ENCODE assay signal across 24 cellular contexts in genomic region chr7:45171946-45172345, GRCh38. TPM values are rescaled to one million over a fixed set of nuclear protein-coding genes. Genes with fewer than 3 reads are reported as not detected.
"Had no signal": no experiment of that assay in that cellular context is flagged by ENCODE, and none has a peak within 500 bp of the region (broad histone marks: within the 10 kb centered on the region; RNA-seq: fewer than 3 reads in every experiment).

No MANE protein-coding gene starts in this region.

- H3K36me3 ChIP-seq: adrenal gland, colonic mucosa, esophagus squamous epithelium, gastrocnemius medialis, prostate gland, vagina had no signal

- H3K36me3 Mint-ChIP-seq: activated naive CD4-positive, alpha-beta T cell treated with anti-CD3 and anti-CD28 coated beads, Interleukin-2, amount 50 U/mL, for 24 hours; natural killer cell treated with Interleukin-12 subunit alpha and Interleukin-12 subunit beta and Interleukin-15 and Interleukin-18, amount 100 ng/mL, for 72 hours had no signal

- H3K27ac Mint-ChIP-seq: activated CD4-positive, alpha-beta memory T cell treated with anti-CD3 and anti-CD28 coated beads, Interleukin-2, amount 10 ng/mL, durations not matched to agents 7 days and 5 days; activated CD4-positive, alpha-beta T cell treated with anti-CD3 and anti-CD28 coated beads, Interleukin-2, amount 10 ng/mL, durations not matched to agents 24 days and 14 days; activated naive CD4-positive, alpha-beta T cell treated with anti-CD3 and anti-CD28 coated beads, Interleukin-2, amount 50 U/mL, for 24 hours; activated T-cell treated with anti-CD3 and anti-CD28 coated beads, Interleukin-2, amount 50 U/mL, for 72 hours; natural killer cell treated with Interleukin-12 subunit alpha and Interleukin-12 subunit beta and Interleukin-15 and Interleukin-18, amount 100 ng/mL, for 72 hours; stimulated activated naive B cell treated with anti-CD40 and anti-IgM and Interleukin-4, amounts not matched to agents 10 μg/mL and 1 μg/mL and 100 μg/mL, for 72 hours; T-helper 1 cell treated with Interleukin-12 subunit alpha and Interleukin-12 subunit beta and Interleukin-4 antibody, amounts not matched to agents 30 μg/mL and 1 μg/mL, for 36 hours had no signal

- H3K9me3 ChIP-seq: colonic mucosa, esophagus squamous epithelium, gastrocnemius medialis, prostate gland, testis, vagina had no signal

- ATAC-seq: activated T-cell treated with anti-CD3 and anti-CD28 coated beads, Interleukin-2, amount 50 U/mL, for 72 hours; gastrocnemius medialis; left lobe of liver; natural killer cell treated with Interleukin-12 subunit alpha and Interleukin-12 subunit beta and Interleukin-15 and Interleukin-18, amount 100 ng/mL, for 72 hours; stimulated activated naive B cell treated with anti-CD40 and anti-IgM and Interleukin-4, amounts not matched to agents 10 μg/mL and 1 μg/mL and 100 μg/mL, for 72 hours had no signal

- H3K27ac ChIP-seq: adrenal gland, colonic mucosa, esophagus squamous epithelium, gastrocnemius medialis, prostate gland, skin epidermis, testis, vagina had no signal

- H3K4me3 ChIP-seq: adrenal gland, colonic mucosa, esophagus squamous epithelium, gastrocnemius medialis, prostate gland, skin epidermis, testis, vagina had no signal

- H3K4me3 Mint-ChIP-seq: activated CD4-positive, alpha-beta memory T cell treated with anti-CD3 and anti-CD28 coated beads, Interleukin-2, amount 10 ng/mL, durations not matched to agents 7 days and 5 days; activated CD4-positive, alpha-beta T cell treated with anti-CD3 and anti-CD28 coated beads, Interleukin-2, amount 10 ng/mL, durations not matched to agents 24 days and 14 days; activated naive CD4-positive, alpha-beta T cell treated with anti-CD3 and anti-CD28 coated beads, Interleukin-2, amount 50 U/mL, for 24 hours; activated T-cell treated with anti-CD3 and anti-CD28 coated beads, Interleukin-2, amount 50 U/mL, for 72 hours; central memory CD8-positive, alpha-beta T cell; natural killer cell treated with Interleukin-12 subunit alpha and Interleukin-12 subunit beta and Interleukin-15 and Interleukin-18, amount 100 ng/mL, for 72 hours; stimulated activated naive B cell treated with anti-CD40 and anti-IgM and Interleukin-4, amounts not matched to agents 10 μg/mL and 1 μg/mL and 100 μg/mL, for 72 hours; T-helper 1 cell treated with Interleukin-12 subunit alpha and Interleukin-12 subunit beta and Interleukin-4 antibody, amounts not matched to agents 30 μg/mL and 1 μg/mL, for 36 hours had no signal

- DNase-seq: activated CD4-positive, alpha-beta memory T cell treated with anti-CD3 and anti-CD28 coated beads, Interleukin-2, amount 10 ng/mL, durations not matched to agents 7 days and 5 days; activated CD4-positive, alpha-beta T cell treated with anti-CD3 and anti-CD28 coated beads, Interleukin-2, amount 10 ng/mL, durations not matched to agents 24 days and 14 days; activated gamma-delta T cell treated with Interleukin-2 at 50 U/mL for 16 hours; activated T-cell treated with anti-CD3 and anti-CD28 coated beads, Interleukin-2, amount 50 U/mL, for 72 hours; colonic mucosa; esophagus squamous epithelium; gastrocnemius medialis; mammary epithelial cell; midbrain; stimulated activated naive B cell treated with anti-CD40 and anti-IgM and Interleukin-4, amounts not matched to agents 10 μg/mL and 1 μg/mL and 100 μg/mL, for 72 hours; testis; trophoblast cell had no signal

- H3K27me3 ChIP-seq: adrenal gland, colonic mucosa, esophagus squamous epithelium, gastrocnemius medialis, testis, vagina had no signal

- H3K4me1 ChIP-seq: adrenal gland, colonic mucosa, esophagus squamous epithelium, gastrocnemius medialis, prostate gland, testis, vagina had no signal

- H3K9me3 Mint-ChIP-seq: activated CD4-positive, alpha-beta memory T cell treated with anti-CD3 and anti-CD28 coated beads, Interleukin-2, amount 10 ng/mL, durations not matched to agents 7 days and 5 days; activated CD4-positive, alpha-beta T cell treated with anti-CD3 and anti-CD28 coated beads, Interleukin-2, amount 10 ng/mL, durations not matched to agents 24 days and 14 days; activated naive CD4-positive, alpha-beta T cell treated with anti-CD3 and anti-CD28 coated beads, Interleukin-2, amount 50 U/mL, for 24 hours; activated T-cell treated with anti-CD3 and anti-CD28 coated beads, Interleukin-2, amount 50 U/mL, for 72 hours; central memory CD8-positive, alpha-beta T cell; natural killer cell treated with Interleukin-12 subunit alpha and Interleukin-12 subunit beta and Interleukin-15 and Interleukin-18, amount 100 ng/mL, for 72 hours; stimulated activated naive B cell treated with anti-CD40 and anti-IgM and Interleukin-4, amounts not matched to agents 10 μg/mL and 1 μg/mL and 100 μg/mL, for 72 hours; T-helper 1 cell treated with Interleukin-12 subunit alpha and Interleukin-12 subunit beta and Interleukin-4 antibody, amounts not matched to agents 30 μg/mL and 1 μg/mL, for 36 hours had no signal

- H3K4me1 Mint-ChIP-seq: activated CD4-positive, alpha-beta memory T cell treated with anti-CD3 and anti-CD28 coated beads, Interleukin-2, amount 10 ng/mL, durations not matched to agents 7 days and 5 days; activated CD4-positive, alpha-beta T cell treated with anti-CD3 and anti-CD28 coated beads, Interleukin-2, amount 10 ng/mL, durations not matched to agents 24 days and 14 days; central memory CD8-positive, alpha-beta T cell; stimulated activated naive B cell treated with anti-CD40 and anti-IgM and Interleukin-4, amounts not matched to agents 10 μg/mL and 1 μg/mL and 100 μg/mL, for 72 hours had no signal

RNA-seq across cellular contexts. Expression of gene RAMP3, which starts 14.4 kb away (rescaled TPM):
- total RNA-seq: activated CD4-positive, alpha-beta memory T cell treated with anti-CD3 and anti-CD28 coated beads, Interleukin-2, amount 10 ng/mL, durations not matched to agents 7 days and 5 days; activated CD4-positive, alpha-beta T cell treated with anti-CD3 and anti-CD28 coated beads, Interleukin-2, amount 10 ng/mL, durations not matched to agents 24 days and 14 days; astrocyte; mammary epithelial cell; natural killer cell treated with Interleukin-12 subunit alpha and Interleukin-12 subunit beta and Interleukin-15 and Interleukin-18, amount 100 ng/mL, for 72 hours; osteocyte had no signal
- polyA plus RNA-seq: keratinocyte, mammary epithelial cell had no signal
